Comparison of ENCODE assay signal across 10 cellular contexts in genomic region chr2:69902213-69902922, GRCh38. TPM values are rescaled to one million over a fixed set of nuclear protein-coding genes. Genes with fewer than 3 reads are reported as not detected.
A peak's percentile ranks its signal among the peaks of the same experiment; 100 is the strongest.
DNase-seq lines count a peak whose midpoint lies in the region; ATAC-seq and TF ChIP-seq lines count a peak whose summit lies in the region.
"Had no signal": no experiment of that assay in that cellular context is flagged by ENCODE, and none has a peak within 500 bp of the region (broad histone marks: within the 10 kb centered on the region; RNA-seq: fewer than 3 reads in every experiment).

No MANE protein-coding gene starts in this region.

- no peak overlapping the region for H3K9ac ChIP-seq in MM.1S (ENCODE audit: low read length)

- POLR2A ChIA-PET in activated naive CD8-positive, alpha-beta T cell treated with anti-CD3 and anti-CD28 coated beads, Interleukin-2, amount 10 ng/mL, durations not matched to agents 7 days and 5 days (lab: Charles Lee): interaction anchor here (0.7 to 1.2 kb wide), 5 partner anchors 11 to 202 kb away, joined by 3 to 4 read pairs (median 3); partner anchors contain the start of gene ANXA4

- no peaks in the 10 kb centered on the region for H3K4me1 ChIP-seq in MM.1S (ENCODE audit: low read length)

- peaks cover 5% of the 10 kb centered on the region for H3K36me3 ChIP-seq in GM06990 (ENCODE audit: control insufficient read depth, insufficient read depth, low read length)
- peaks cover 14% of the 10 kb centered on the region; the same call in 1 of the 2 replicates for H3K36me3 ChIP-seq in MM.1S (replicated peaks; ENCODE audit: insufficient read depth, low read length)

- no peak overlapping the region for H3K4me2 ChIP-seq in MM.1S (ENCODE audit: low read depth, low read length)

- peak overlapping the region; percentile 48 for H3K4me3 ChIP-seq in GM06990 (replicated peaks; ENCODE audit: low read depth, low read length)
- H3K4me3 ChIP-seq in MM.1S (ENCODE audit: low read length): no peak overlapping the region
- H3K4me3 ChIP-seq: heart right ventricle had no signal

- no peaks in the 10 kb centered on the region for H4K20me1 ChIP-seq in MM.1S (ENCODE audit: insufficient read depth, low read length)

- peaks cover 37% of the 10 kb centered on the region for H3K4me1 Mint-ChIP-seq in activated naive CD8-positive, alpha-beta T cell treated with anti-CD3 and anti-CD28 coated beads, Interleukin-2, amount 10 ng/mL, durations not matched to agents 7 days and 5 days
- peaks cover 31% of the 10 kb centered on the region in 2 donors for H3K4me1 Mint-ChIP-seq in natural killer cell treated with Interleukin-12 subunit alpha and Interleukin-12 subunit beta and Interleukin-15 and Interleukin-18, amount 100 ng/mL, for 72 hours (ENCODE audit: low read depth in 2 of 2)

- no peaks in the 10 kb centered on the region for H3K27me3 ChIP-seq in GM06990 (replicated peaks; ENCODE audit: control insufficient read depth, insufficient read depth, low read length)
- H3K27me3 ChIP-seq in MM.1S (replicated peaks; ENCODE audit: insufficient read depth, low read length): no peaks in the 10 kb centered on the region
- H3K27me3 ChIP-seq: heart right ventricle had no signal

- no peak for TF ChIP-seq CTCF in GM06990 (IDR thresholded peaks at IDR 0.05; ENCODE audit: insufficient read depth, low read length, poor library complexity, severe bottlenecking)
- TF ChIP-seq CTCF in MM.1S (IDR thresholded peaks at IDR 0.05; ENCODE audit: low read length): no peak

- DNase-seq in GM06990 (ENCODE audit: extremely low read depth, insufficient read length) (no peak), NOMO-1 treated with DMSO at 0.1 percent for 48 hours (lab: John Stamatoyannopoulos, UW; ENCODE audit: unreplicated experiment) (peak; percentile 97), GM19240 (ENCODE audit: insufficient read length, low spot score) (no peak), MM.1S (no peak)
- no peak for DNase-seq in activated naive CD8-positive, alpha-beta T cell treated with anti-CD3 and anti-CD28 coated beads, Interleukin-2, amount 10 ng/mL, durations not matched to agents 7 days and 5 days
- no peak for DNase-seq in natural killer cell treated with Interleukin-12 subunit alpha and Interleukin-12 subunit beta and Interleukin-15 and Interleukin-18, amount 100 ng/mL, for 72 hours (ENCODE audit: low spot score)
- DNase-seq: central memory CD4-positive, alpha-beta T cell had no signal

- ATAC-seq in activated naive CD8-positive, alpha-beta T cell treated with anti-CD3 and anti-CD28 coated beads, Interleukin-2, amount 10 ng/mL, durations not matched to agents 7 days and 5 days (ENCODE audit: low read depth): peak; percentile 60
- ATAC-seq in natural killer cell treated with Interleukin-12 subunit alpha and Interleukin-12 subunit beta and Interleukin-15 and Interleukin-18, amount 100 ng/mL, for 72 hours: no peak
- no peak for ATAC-seq in GM21717 (IDR thresholded peaks at IDR 0.05; ENCODE audit: unreplicated experiment)
- no peak for ATAC-seq in GM21360 (IDR thresholded peaks at IDR 0.05; ENCODE audit: unreplicated experiment)
- ATAC-seq: heart right ventricle had no signal

- H3K36me3 Mint-ChIP-seq in activated naive CD8-positive, alpha-beta T cell treated with anti-CD3 and anti-CD28 coated beads, Interleukin-2, amount 10 ng/mL, durations not matched to agents 7 days and 5 days: peaks cover 48% of the 10 kb centered on the region
- H3K36me3 Mint-ChIP-seq in natural killer cell treated with Interleukin-12 subunit alpha and Interleukin-12 subunit beta and Interleukin-15 and Interleukin-18, amount 100 ng/mL, for 72 hours: peaks cover 35% of the 10 kb centered on the region

- no peaks in the 10 kb centered on the region for H3K9me3 Mint-ChIP-seq in activated naive CD8-positive, alpha-beta T cell treated with anti-CD3 and anti-CD28 coated beads, Interleukin-2, amount 10 ng/mL, durations not matched to agents 7 days and 5 days
- no peaks in the 10 kb centered on the region for H3K9me3 Mint-ChIP-seq in natural killer cell treated with Interleukin-12 subunit alpha and Interleukin-12 subunit beta and Interleukin-15 and Interleukin-18, amount 100 ng/mL, for 72 hours

- H3K9me2 ChIP-seq in MM.1S (replicated peaks; ENCODE audit: insufficient read depth, low read length): no peaks in the 10 kb centered on the region

- no peaks in the 10 kb centered on the region for H3F3A ChIP-seq in MM.1S (ENCODE audit: insufficient read depth, low read length)

- H3K4me3 Mint-ChIP-seq in activated naive CD8-positive, alpha-beta T cell treated with anti-CD3 and anti-CD28 coated beads, Interleukin-2, amount 10 ng/mL, durations not matched to agents 7 days and 5 days: peak overlapping the region; percentile 92
- peak overlapping the region; percentile 88 for H3K4me3 Mint-ChIP-seq in natural killer cell treated with Interleukin-12 subunit alpha and Interleukin-12 subunit beta and Interleukin-15 and Interleukin-18, amount 100 ng/mL, for 72 hours

- H2AFZ ChIP-seq in MM.1S (ENCODE audit: low read length): no peak overlapping the region

- no peaks in the 10 kb centered on the region for H3K27me3 Mint-ChIP-seq in activated naive CD8-positive, alpha-beta T cell treated with anti-CD3 and anti-CD28 coated beads, Interleukin-2, amount 10 ng/mL, durations not matched to agents 7 days and 5 days
- H3K27me3 Mint-ChIP-seq in natural killer cell treated with Interleukin-12 subunit alpha and Interleukin-12 subunit beta and Interleukin-15 and Interleukin-18, amount 100 ng/mL, for 72 hours: no peaks in the 10 kb centered on the region

- peaks cover 11% of the 10 kb centered on the region; the same call in 1 of the 2 replicates for H3K79me2 ChIP-seq in MM.1S (ENCODE audit: low read length)

- no peak overlapping the region for H3K27ac ChIP-seq in MM.1S (ENCODE audit: low read length)

- H3K27ac Mint-ChIP-seq in activated naive CD8-positive, alpha-beta T cell treated with anti-CD3 and anti-CD28 coated beads, Interleukin-2, amount 10 ng/mL, durations not matched to agents 7 days and 5 days: peak overlapping the region; percentile 97
- H3K27ac Mint-ChIP-seq in natural killer cell treated with Interleukin-12 subunit alpha and Interleukin-12 subunit beta and Interleukin-15 and Interleukin-18, amount 100 ng/mL, for 72 hours: peak overlapping the region; percentile 72 to 89

- H3K9me3 ChIP-seq in MM.1S (replicated peaks; ENCODE audit: insufficient read depth, low read length): no peaks in the 10 kb centered on the region

RNA-seq across cellular contexts. Expression of gene SNRNP27, which starts 8.6 kb away (rescaled TPM):
- 10 to 100 TPM; 46.0 to 54.4 TPM for total RNA-seq in activated naive CD8-positive, alpha-beta T cell treated with anti-CD3 and anti-CD28 coated beads, Interleukin-2, amount 10 ng/mL, durations not matched to agents 7 days and 5 days
- 10 to 100 TPM; 43.0 to 64.4 TPM for total RNA-seq in natural killer cell treated with Interleukin-12 subunit alpha and Interleukin-12 subunit beta and Interleukin-15 and Interleukin-18, amount 100 ng/mL, for 72 hours

RNA-seq across cellular contexts. Expression of gene MXD1, which starts 12.5 kb away (rescaled TPM):
- total RNA-seq in activated naive CD8-positive, alpha-beta T cell treated with anti-CD3 and anti-CD28 coated beads, Interleukin-2, amount 10 ng/mL, durations not matched to agents 7 days and 5 days: 10 to 100 TPM; 14.1 to 14.3 TPM
- 10 to 100 TPM; 27.6 to 42.7 TPM for total RNA-seq in natural killer cell treated with Interleukin-12 subunit alpha and Interleukin-12 subunit beta and Interleukin-15 and Interleukin-18, amount 100 ng/mL, for 72 hours

RNA-seq across cellular contexts. Expression of gene ASPRV1, which starts 59.1 kb away (rescaled TPM):
- 1 to 10 TPM; 1.2 TPM for total RNA-seq in activated naive CD8-positive, alpha-beta T cell treated with anti-CD3 and anti-CD28 coated beads, Interleukin-2, amount 10 ng/mL, durations not matched to agents 7 days and 5 days
- total RNA-seq in natural killer cell treated with Interleukin-12 subunit alpha and Interleukin-12 subunit beta and Interleukin-15 and Interleukin-18, amount 100 ng/mL, for 72 hours: under 1 TPM; 0.55 to 0.84 TPM
